26 cellular contexts compared by ENCODE assay signal in genomic region chrX:155998116-155998515, GRCh38. TPM values are rescaled to one million over a fixed set of nuclear protein-coding genes. Genes with fewer than 3 reads are reported as not detected.
DNase-seq lines count a peak whose midpoint lies in the region; ATAC-seq lines count a peak whose summit lies in the region.
"Had no signal": no experiment of that assay in that cellular context is flagged by ENCODE, and none has a peak within 500 bp of the region (broad histone marks: within the 10 kb centered on the region; RNA-seq: fewer than 3 reads in every experiment).

No MANE protein-coding gene starts in this region.

- H3K36me3 ChIP-seq in thymus (ENCODE audit: control insufficient read depth, insufficient read depth) = no peaks in the 10 kb centered on the region
- H3K36me3 ChIP-seq: HAP-1, heart right ventricle, MG63, right lobe of liver had no signal

- H3K4me3 Mint-ChIP-seq in activated T-cell treated with anti-CD3 and anti-CD28 coated beads, Interleukin-2, amount 50 U/mL, for 4 hours = peak overlapping the region; percentile 35
- H3K4me3 Mint-ChIP-seq in activated naive CD8-positive, alpha-beta T cell treated with anti-CD3 and anti-CD28 coated beads, Interleukin-2, amount 10 ng/mL, durations not matched to agents 7 days and 5 days = peak overlapping the region; percentile 86
- H3K4me3 Mint-ChIP-seq: activated naive CD4-positive, alpha-beta T cell treated with anti-CD3 and anti-CD28 coated beads for 36 hours; nephron; type B pancreatic cell had no signal

- POLR2A ChIA-PET in activated naive CD8-positive, alpha-beta T cell treated with anti-CD3 and anti-CD28 coated beads, Interleukin-2, amount 10 ng/mL, durations not matched to agents 7 days and 5 days (lab: Charles Lee) = no interaction called here

- no peak for DNase-seq in activated T-cell treated with anti-CD3 and anti-CD28 coated beads, Interleukin-2, amount 50 U/mL, for 4 hours
- DNase-seq in activated T-cell treated with anti-CD3 and anti-CD28 coated beads, Interleukin-2, amount 50 U/mL, for 48 hours = no peak
- no peak for DNase-seq in Jurkat, Clone E6-1 (ENCODE audit: low read depth, low spot score)
- no peak for DNase-seq in activated naive CD8-positive, alpha-beta T cell treated with anti-CD3 and anti-CD28 coated beads, Interleukin-2, amount 10 ng/mL, durations not matched to agents 7 days and 5 days
- DNase-seq in NCI-H187 treated with DMSO at 0.1 percent for 48 hours (lab: John Stamatoyannopoulos, UW) (no peak), AG20443 (ENCODE audit: low spot score) (no peak), NCI-H446 treated with DMSO at 0.1 percent for 48 hours (lab: John Stamatoyannopoulos, UW) (no peak)
- DNase-seq: foreskin fibroblast, heart right ventricle, left ventricle myocardium superior, MG63, midbrain, NCI-H1417 treated with DMSO at 0.1 percent for 48 hours, NCI-H524, right lobe of liver, RPMI8226 had no signal

- 76% methylated on average over 1 of the region's 1 CpG for WGBS in thymus

- H3K27me3 ChIP-seq in thymus (ENCODE audit: control insufficient read depth, insufficient read depth) = no peaks in the 10 kb centered on the region
- H3K27me3 ChIP-seq: heart right ventricle, MG63, right lobe of liver had no signal

- no peaks in the 10 kb centered on the region for H3K27me3 Mint-ChIP-seq in activated T-cell treated with anti-CD3 and anti-CD28 coated beads, Interleukin-2, amount 50 U/mL, for 4 hours (ENCODE audit: low read depth)
- no peaks in the 10 kb centered on the region for H3K27me3 Mint-ChIP-seq in activated naive CD8-positive, alpha-beta T cell treated with anti-CD3 and anti-CD28 coated beads, Interleukin-2, amount 10 ng/mL, durations not matched to agents 7 days and 5 days
- H3K27me3 Mint-ChIP-seq: type B pancreatic cell had no signal

- H3K36me3 Mint-ChIP-seq in activated T-cell treated with anti-CD3 and anti-CD28 coated beads, Interleukin-2, amount 50 U/mL, for 4 hours (ENCODE audit: insufficient read depth) = no peaks in the 10 kb centered on the region
- no peaks in the 10 kb centered on the region for H3K36me3 Mint-ChIP-seq in activated naive CD8-positive, alpha-beta T cell treated with anti-CD3 and anti-CD28 coated beads, Interleukin-2, amount 10 ng/mL, durations not matched to agents 7 days and 5 days
- H3K36me3 Mint-ChIP-seq: type B pancreatic cell had no signal

- peaks cover 42% of the 10 kb centered on the region for H3K4me1 ChIP-seq in thymus (ENCODE audit: control insufficient read depth, insufficient read depth, low read length)
- H3K4me1 ChIP-seq: HAP-1, parathyroid adenoma, right lobe of liver had no signal

- peak overlapping the region; percentile 57 for H3K4me3 ChIP-seq in Jurkat, Clone E6-1 (ENCODE audit: low read length)
- peak overlapping the region; percentile 13 for H3K4me3 ChIP-seq in thymus (ENCODE audit: low read length)
- H3K4me3 ChIP-seq: HAP-1, heart right ventricle, MG63, right lobe of liver, SK-N-MC had no signal

- peak overlapping the region; percentile 94 for H3K27ac Mint-ChIP-seq in activated naive CD8-positive, alpha-beta T cell treated with anti-CD3 and anti-CD28 coated beads, Interleukin-2, amount 10 ng/mL, durations not matched to agents 7 days and 5 days
- H3K27ac Mint-ChIP-seq: activated naive CD4-positive, alpha-beta T cell treated with anti-CD3 and anti-CD28 coated beads for 36 hours; nephron; type B pancreatic cell had no signal

- no peaks in the 10 kb centered on the region for H3K9me3 Mint-ChIP-seq in activated T-cell treated with anti-CD3 and anti-CD28 coated beads, Interleukin-2, amount 50 U/mL, for 4 hours
- no peaks in the 10 kb centered on the region for H3K9me3 Mint-ChIP-seq in activated naive CD8-positive, alpha-beta T cell treated with anti-CD3 and anti-CD28 coated beads, Interleukin-2, amount 10 ng/mL, durations not matched to agents 7 days and 5 days
- H3K9me3 Mint-ChIP-seq: activated naive CD4-positive, alpha-beta T cell treated with anti-CD3 and anti-CD28 coated beads for 36 hours; type B pancreatic cell had no signal

- H3K4me1 Mint-ChIP-seq in activated T-cell treated with anti-CD3 and anti-CD28 coated beads, Interleukin-2, amount 50 U/mL, for 4 hours (ENCODE audit: low read depth) = peaks cover 28% of the 10 kb centered on the region
- peaks cover 55% of the 10 kb centered on the region for H3K4me1 Mint-ChIP-seq in activated naive CD8-positive, alpha-beta T cell treated with anti-CD3 and anti-CD28 coated beads, Interleukin-2, amount 10 ng/mL, durations not matched to agents 7 days and 5 days
- H3K4me1 Mint-ChIP-seq: nephron had no signal

- ATAC-seq in activated T-cell treated with anti-CD3 and anti-CD28 coated beads, Interleukin-2, amount 50 U/mL, for 4 hours = no peak
- ATAC-seq in activated naive CD8-positive, alpha-beta T cell treated with anti-CD3 and anti-CD28 coated beads, Interleukin-2, amount 10 ng/mL, durations not matched to agents 7 days and 5 days (ENCODE audit: low read depth) = no peak
- ATAC-seq: heart right ventricle, left ventricle myocardium superior had no signal

- H3K9me3 ChIP-seq in thymus (ENCODE audit: control insufficient read depth) = no peaks in the 10 kb centered on the region
- H3K9me3 ChIP-seq: HAP-1, heart right ventricle, MG63, right lobe of liver had no signal

- H3K27ac ChIP-seq in thymus (ENCODE audit: low read depth) = peak overlapping the region; percentile 85
- H3K27ac ChIP-seq: C4-2B, heart right ventricle, parathyroid adenoma, right lobe of liver, SK-N-MC had no signal

RNA-seq across cellular contexts. Expression of gene IL9R, which starts 0.6 kb away (rescaled TPM):
- total RNA-seq in activated T-cell treated with anti-CD3 and anti-CD28 coated beads, Interleukin-2, amount 50 U/mL, for 4 hours = 1 to 10 TPM in 1 of 3 donors, under 1 TPM in 2; 0.82 to 2.0 (median 0.98) TPM
- 38.6 TPM for polyA plus RNA-seq in Jurkat, Clone E6-1 (2012; ENCODE audit: insufficient read depth, insufficient read length)
- 10 to 100 TPM; 30.5 to 31.4 TPM for total RNA-seq in activated naive CD8-positive, alpha-beta T cell treated with anti-CD3 and anti-CD28 coated beads, Interleukin-2, amount 10 ng/mL, durations not matched to agents 7 days and 5 days
- polyA plus RNA-seq in thymus = 8.9 TPM
- total RNA-seq: astrocyte, epithelial cell of proximal tubule, left ventricle myocardium superior had no signal

Comparison
In these comparisons a context has a peak if more than half of its experiments do, and no peak if none do; other contexts are left out.
1. RNA of gene IL9R, which starts 0.6 kb away (total RNA-seq): 30.5 to 31.4 TPM in activated naive CD8-positive, alpha-beta T cell treated with anti-CD3 and anti-CD28 coated beads, Interleukin-2, amount 10 ng/mL, durations not matched to agents 7 days and 5 days; 0.82 to 2.0 TPM in activated T-cell treated with anti-CD3 and anti-CD28 coated beads, Interleukin-2, amount 50 U/mL, for 4 hours; every median in the first group is over 10 times any median in the second.